In genomic region chr9:95017062-95017461, GRCh38 we compare ENCODE assay signal across 17 cellular contexts.
DNase-seq lines count a peak whose midpoint lies in the region; ATAC-seq, FAIRE-seq and TF ChIP-seq lines count a peak whose summit lies in the region.
"Had no signal": no experiment of that assay in that cellular context is flagged by ENCODE, and none has a peak within 500 bp of the region (broad histone marks: within the 10 kb centered on the region; RNA-seq: fewer than 3 reads in every experiment).

No MANE protein-coding gene starts in this region.

- H3K4me1 ChIP-seq in liver (ENCODE audit: control insufficient read depth in 4 of 4, insufficient read depth in 4 of 4, low read length in 3 of 4) (peaks cover 10 to 34% (median 19%) of the 10 kb centered on the region in 4 donors), HepG2 (ENCODE audit: insufficient read depth, low read length) (peaks cover 84% of the 10 kb centered on the region), esophagus muscularis mucosa (peaks cover 67 to 100% (median 100%) of the 10 kb centered on the region in 4 donors), rectal smooth muscle tissue (ENCODE audit: control insufficient read depth, insufficient read depth, low read length) (peaks cover 53% of the 10 kb centered on the region), Caco-2 (no peaks in the 10 kb centered on the region)

- POLR2A ChIA-PET in HepG2 (lab: Yijun Ruan, JAX) (interaction anchor here (1.1 kb wide), 2 partner anchors 9 to 10 kb away, joined by 3 read pairs; no protein-coding TSS in a partner anchor), Caco-2 (lab: Charles Lee) (no interaction called here)

- no peak overlapping the region for H2AFZ ChIP-seq in HepG2 (ENCODE audit: low read length)

- no peak overlapping the region for H3K4me3 Mint-ChIP-seq in Caco-2 (ENCODE audit: unreplicated experiment)
- H3K4me3 Mint-ChIP-seq: activated CD4-positive, alpha-beta memory T cell treated with anti-CD3 and anti-CD28 coated beads, Interleukin-2, amount 10 ng/mL, durations not matched to agents 7 days and 5 days; CD8-positive, alpha-beta T cell; memory B cell had no signal

- H3K9me3 Mint-ChIP-seq in Caco-2 (ENCODE audit: unreplicated experiment), result no peaks in the 10 kb centered on the region
- H3K9me3 Mint-ChIP-seq: activated CD4-positive, alpha-beta memory T cell treated with anti-CD3 and anti-CD28 coated beads, Interleukin-2, amount 10 ng/mL, durations not matched to agents 7 days and 5 days; CD8-positive, alpha-beta T cell; memory B cell had no signal

- TF ChIP-seq POLR2A in HepG2 (IDR thresholded peaks at IDR 0.05; ENCODE audit: insufficient read depth in 1 of 2, low read depth in 2 of 2, low read length in 2 of 2), result no peak
- no peak for TF ChIP-seq POLR2A in esophagus muscularis mucosa (IDR thresholded peaks at IDR 0.05; ENCODE audit: low read depth)

- DNase-seq in HepG2 (ENCODE audit: low spot score) (no peak), esophagus muscularis mucosa (ENCODE audit: extremely low spot score) (no peak), GOT3 (lab: John Stamatoyannopoulos, UW) (no peak), SW480 (ENCODE audit: low spot score) (no peak), Caco-2 (no peak)
- DNase-seq: activated CD4-positive, alpha-beta memory T cell treated with anti-CD3 and anti-CD28 coated beads, Interleukin-2, amount 10 ng/mL, durations not matched to agents 7 days and 5 days; amniotic stem cell; CD8-positive, alpha-beta T cell; NCI-H1436; NCI-H446 had no signal

- no peaks in the 10 kb centered on the region for H3K4me1 Mint-ChIP-seq in Caco-2 (ENCODE audit: low read depth, unreplicated experiment)
- H3K4me1 Mint-ChIP-seq: activated CD4-positive, alpha-beta memory T cell treated with anti-CD3 and anti-CD28 coated beads, Interleukin-2, amount 10 ng/mL, durations not matched to agents 7 days and 5 days; memory B cell had no signal

- H3K27me3 ChIP-seq in liver (ENCODE audit: control insufficient read depth in 4 of 4, insufficient read depth in 4 of 4, low read length in 3 of 4) (no peaks in the 10 kb centered on the region), HepG2 (ENCODE audit: control insufficient read depth in 1 of 2, insufficient read depth in 2 of 2, low read length in 2 of 2) (no peaks in the 10 kb centered on the region), esophagus muscularis mucosa (no peaks in the 10 kb centered on the region), rectal smooth muscle tissue (ENCODE audit: control insufficient read depth, insufficient read depth, low read length) (no peaks in the 10 kb centered on the region), Caco-2 (replicated peaks; ENCODE audit: control insufficient read depth, insufficient read depth, low read length) (no peaks in the 10 kb centered on the region)
- H3K27me3 ChIP-seq: neutrophil had no signal

- TF ChIP-seq CTCF in liver (IDR thresholded peaks at IDR 0.05; ENCODE audit: low read depth, low read length, missing input control) (no peak), HepG2 (CRISPR knock-in tag; IDR thresholded peaks at IDR 0.05) (no peak), esophagus muscularis mucosa (IDR thresholded peaks at IDR 0.05) (no peak), Caco-2 (IDR thresholded peaks at IDR 0.05; ENCODE audit: insufficient read depth in 1 of 2, low read depth in 1 of 2, low read length in 1 of 2, severe bottlenecking in 1 of 2, unreplicated experiment in 1 of 2) (no peak)

- peak overlapping the region in 1 of 2 donors; percentile 8 for H3K9ac ChIP-seq in liver (ENCODE audit: low read depth in 1 of 2, low read length in 2 of 2)
- H3K9ac ChIP-seq in HepG2 (ENCODE audit: insufficient read depth, low read depth, low read length), result no peak overlapping the region
- H3K9ac ChIP-seq in rectal smooth muscle tissue (ENCODE audit: low read length), result no peak overlapping the region
- H3K9ac ChIP-seq: KMS-11 had no signal

- in situ Hi-C loops in HepG2 (cut with HindIII; ENCODE audit: extremely low pct_ligation_motif_present, low pct_unique_long_range_greater_than_20kb), result no loop called here

- no peak for FAIRE-seq in HepG2 (lab: Jason Lieb, UNC)
- FAIRE-seq: GM12878 had no signal

- WGBS in liver, result 97% methylated on average over 1 of the region's 1 CpG
- 98% methylated on average over 1 of the region's 1 CpG for WGBS in HepG2 (ENCODE audit: low lambda C conversion rate)
- WGBS in esophagus muscularis mucosa, result 74% methylated on average over 1 of the region's 1 CpG

- no peak overlapping the region for H3K4me2 ChIP-seq in HepG2 (ENCODE audit: low read depth, low read length)
- H3K4me2 ChIP-seq: KMS-11 had no signal

- CTCF ChIA-PET in HepG2 (lab: Yijun Ruan, JAX; ENCODE audit: low intra/inter-chr PET ratio, low total read pairs), result no interaction called here
- CTCF ChIA-PET in Caco-2 (lab: Charles Lee), result no interaction called here

- peaks cover 65% of the 10 kb centered on the region for H3K36me3 Mint-ChIP-seq in Caco-2 (ENCODE audit: insufficient read depth, unreplicated experiment)

- TF ChIP-seq RAD21 in liver (IDR thresholded peaks at IDR 0.05) (no peak), HepG2 (CRISPR knock-in tag; IDR thresholded peaks at IDR 0.05) (no peak)

- peaks cover 92% of the 10 kb centered on the region for H3K79me2 ChIP-seq in HepG2 (ENCODE audit: insufficient read depth, low read length)

- H3K4me3 ChIP-seq in liver (ENCODE audit: low read depth in 1 of 3, low read length in 3 of 3) (no peak overlapping the region), HepG2 (replicated peaks in 1 of 3; ENCODE audit: insufficient read depth in 1 of 3, low read depth in 2 of 3, low read length in 3 of 3) (no peak overlapping the region), esophagus muscularis mucosa (no peak overlapping the region), rectal smooth muscle tissue (ENCODE audit: low read length) (no peak overlapping the region), Caco-2 (ENCODE audit: low read depth, low read length) (no peak overlapping the region)
- H3K4me3 ChIP-seq: GM12878 had no signal

- ATAC-seq in HepG2, result no peak
- ATAC-seq in HG02678 (IDR thresholded peaks at IDR 0.05; ENCODE audit: unreplicated experiment), result no peak
- ATAC-seq: CD8-positive, alpha-beta T cell; GM12878 had no signal

- BruUV-seq in HepG2 (replicated peaks; lab: Mats Ljungman, UMichigan), result no TSS peak
- BruUV-seq in Caco-2 (replicated peaks; lab: Mats Ljungman, UMichigan), result no TSS peak

- no peak for TF ChIP-seq EP300 in HepG2 (IDR thresholded peaks at IDR 0.05; ENCODE audit: low read depth in 2 of 2, low read length in 2 of 2)
- TF ChIP-seq EP300 in HepG2 (CRISPR knock-in tag; IDR thresholded peaks at IDR 0.05; ENCODE audit: borderline replicate concordance), result no peak
- TF ChIP-seq EP300 in esophagus muscularis mucosa (IDR thresholded peaks at IDR 0.05), result no peak

- no peak overlapping the region for H3K27ac Mint-ChIP-seq in Caco-2 (ENCODE audit: unreplicated experiment)
- H3K27ac Mint-ChIP-seq: activated CD4-positive, alpha-beta memory T cell treated with anti-CD3 and anti-CD28 coated beads, Interleukin-2, amount 10 ng/mL, durations not matched to agents 7 days and 5 days; CD8-positive, alpha-beta T cell; memory B cell had no signal

- H4K20me1 ChIP-seq in HepG2 (ENCODE audit: insufficient read depth, low read length), result peaks cover 5% of the 10 kb centered on the region

- H3K9me3 ChIP-seq in liver (ENCODE audit: control insufficient read depth in 4 of 4, low read length in 3 of 4) (no peaks in the 10 kb centered on the region), HepG2 (ENCODE audit: low read length) (no peaks in the 10 kb centered on the region), esophagus muscularis mucosa (no peaks in the 10 kb centered on the region), Caco-2 (no peaks in the 10 kb centered on the region)
- H3K9me3 ChIP-seq: neutrophil had no signal

- H3K27ac ChIP-seq in liver (ENCODE audit: low read depth in 1 of 2, low read length in 2 of 2) (peak overlapping the region; percentile 5 to 40), HepG2 (ENCODE audit: extremely low read length, insufficient read depth, low read length) (no peak overlapping the region), esophagus muscularis mucosa (replicated peaks in 1 of 4) (peak overlapping the region; percentile 75 to 99 (median 88)), rectal smooth muscle tissue (ENCODE audit: low read depth, low read length) (peak overlapping the region; percentile 71)
- H3K27ac ChIP-seq: KMS-11, neutrophil had no signal

- no peaks in the 10 kb centered on the region for H3K27me3 Mint-ChIP-seq in Caco-2 (ENCODE audit: insufficient read depth, unreplicated experiment)
- H3K27me3 Mint-ChIP-seq: activated CD4-positive, alpha-beta memory T cell treated with anti-CD3 and anti-CD28 coated beads, Interleukin-2, amount 10 ng/mL, durations not matched to agents 7 days and 5 days; memory B cell had no signal

- intact Hi-C loops in HepG2 (cut with micrococcal nuclease; ENCODE audit: unreplicated experiment) (no loop called here), esophagus muscularis mucosa (cut with DNase I) (no loop called here), Caco-2 (cut with micrococcal nuclease; ENCODE audit: unreplicated experiment) (no loop called here)

- H3K36me3 ChIP-seq in liver (ENCODE audit: control insufficient read depth in 4 of 4, insufficient read depth in 3 of 4, low read depth in 1 of 4, low read length in 3 of 4) (peaks cover 9 to 71% (median 51%) of the 10 kb centered on the region in 4 donors), HepG2 (replicated peaks in 1 of 2; ENCODE audit: control insufficient read depth in 1 of 2, insufficient read depth in 2 of 2, low read length in 2 of 2) (peaks cover 13 to 71% of the 10 kb centered on the region in 2 experiments), esophagus muscularis mucosa (peaks cover 22 to 72% (median 54%) of the 10 kb centered on the region in 4 donors), rectal smooth muscle tissue (ENCODE audit: control insufficient read depth, insufficient read depth, low read length) (peaks cover 5% of the 10 kb centered on the region), Caco-2 (ENCODE audit: control insufficient read depth, insufficient read depth, low read length) (peaks cover 2% of the 10 kb centered on the region)
- H3K36me3 ChIP-seq: neutrophil had no signal

TF ChIP-seq in liver, 16 proteins besides CTCF, POLR2A, EP300 and RAD21 (continues in another document):
- TF ChIP-seq TAF1 (conservative IDR thresholded peaks at IDR 0.05) (no peak), YY1 (IDR thresholded peaks at IDR 0.05) (no peak), NR2F2 (IDR thresholded peaks at IDR 0.05) (no peak), GABPA (IDR thresholded peaks at IDR 0.05 in 1 of 2, conservative IDR thresholded peaks at IDR 0.05 in 1 of 2) (no peak), SP1 (IDR thresholded peaks at IDR 0.05) (no peak), HNF4G (IDR thresholded peaks at IDR 0.05) (no peak), FOXA2 (IDR thresholded peaks at IDR 0.05) (no peak)

TF ChIP-seq in HepG2, 621 proteins besides CTCF, POLR2A, EP300 and RAD21 (continues in another document):
- TF ChIP-seq ZNF446 (CRISPR knock-in tag; IDR thresholded peaks at IDR 0.05) (no peak), ZNF549 (CRISPR knock-in tag; IDR thresholded peaks at IDR 0.05) (no peak)
